ENCODE assay signal across 9 cellular contexts in the genomic region with DNA sequence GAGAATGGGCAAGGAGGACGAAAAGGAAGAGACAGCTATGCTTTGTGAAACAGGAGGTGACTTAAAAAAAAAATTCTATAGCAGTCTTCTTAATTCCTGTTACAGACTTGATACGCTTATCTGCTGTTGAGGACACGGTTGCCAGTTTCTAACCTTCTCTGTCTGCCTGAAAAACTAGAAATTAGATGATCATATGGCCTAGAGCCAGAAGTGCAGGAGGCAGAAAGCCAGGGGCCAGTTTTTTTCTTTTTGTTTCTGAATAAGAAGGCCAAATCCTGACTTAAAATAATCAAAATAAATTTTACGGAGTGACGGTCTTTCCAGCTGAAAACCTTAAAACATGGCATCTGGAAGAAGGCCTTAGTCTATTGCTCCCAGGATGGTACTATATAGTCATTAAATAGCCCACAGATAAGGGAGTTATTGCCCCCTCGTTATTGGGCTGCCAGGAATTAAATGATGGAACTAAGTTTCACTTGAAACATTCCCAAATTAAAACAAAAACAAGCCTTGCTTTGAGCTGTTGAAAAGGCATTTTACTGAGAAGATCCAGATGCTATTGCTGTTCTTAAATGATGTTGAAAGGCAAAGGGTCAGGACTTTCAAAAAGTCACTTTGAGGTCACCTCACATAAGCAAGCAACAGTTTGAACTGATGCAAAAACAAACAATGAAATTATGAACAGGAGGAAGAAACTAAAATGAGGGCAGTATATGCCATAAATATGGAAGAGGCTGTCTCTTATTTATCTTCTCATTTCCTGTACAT. TPM values are rescaled to one million over a fixed set of nuclear protein-coding genes. Genes with fewer than 3 reads are reported as not detected.
DNase-seq lines count a peak whose midpoint lies in the region; ATAC-seq, FAIRE-seq and TF ChIP-seq lines count a peak whose summit lies in the region.
"Had no signal": no experiment of that assay in that cellular context is flagged by ENCODE, and none has a peak within 500 bp of the region (broad histone marks: within the 10 kb centered on the region; RNA-seq: fewer than 3 reads in every experiment).

No MANE protein-coding gene starts in this region.

- peak overlapping the region; percentile 68; the same call in 1 of the 2 replicates for H3K9ac ChIP-seq in HUES64 (ENCODE audit: low read depth, low read length)

- 83% methylated on average over 6 of the region's 6 CpGs for WGBS in A549 (ENCODE audit: missing lambda C conversion rate)
- WGBS in HUES64: 80% methylated on average over 5 of the region's 6 CpGs

- POLR2A ChIA-PET in A549 (lab: Yijun Ruan, JAX): no interaction called here

- no peaks in the 10 kb centered on the region for H3K27me3 ChIP-seq in HUES64 (ENCODE audit: insufficient read depth, low read length)
- no peaks in the 10 kb centered on the region for H3K27me3 ChIP-seq in bronchial epithelial cell (ENCODE audit: control insufficient read depth, insufficient read depth, low read length)

- H3K27ac Mint-ChIP-seq in mesothelial cell of epicardium: peak overlapping the region; percentile 95

- H3K36me3 ChIP-seq in HUES64 (ENCODE audit: insufficient read depth, low read length): peaks cover 16% of the 10 kb centered on the region
- peaks cover under 1% of the 10 kb centered on the region for H3K36me3 ChIP-seq in bronchial epithelial cell (ENCODE audit: control insufficient read depth, insufficient read depth, low read length)

- FAIRE-seq in A549 (lab: Jason Lieb, UNC) (no peak), bronchial epithelial cell (lab: Jason Lieb, UNC) (no peak)

- H3K27ac ChIP-seq in A549 (peak overlapping the region; percentile 59 to 81), HUES64 (ENCODE audit: low read depth, low read length) (no peak overlapping the region)

- TF ChIP-seq CTCF in A549 (IDR thresholded peaks at IDR 0.05) (no peak), bronchial epithelial cell (IDR thresholded peaks at IDR 0.05; ENCODE audit: insufficient read depth, low read length, severe bottlenecking) (no peak), mesothelial cell of epicardium (IDR thresholded peaks at IDR 0.05; ENCODE audit: unreplicated experiment) (no peak)

- H3K4me1 ChIP-seq in A549: peaks cover 24% of the 10 kb centered on the region
- peaks cover 25% of the 10 kb centered on the region for H3K4me1 ChIP-seq in HUES64 (ENCODE audit: insufficient read depth, low read length)

- no peak for TF ChIP-seq POLR2A in A549 (IDR thresholded peaks at IDR 0.05; ENCODE audit: low read length)

- H3K9me3 Mint-ChIP-seq in mesothelial cell of epicardium: no peaks in the 10 kb centered on the region

- DNase-seq in A549 (ENCODE audit: low read depth in 1 of 2, low spot score in 1 of 2) (no peak), bronchial epithelial cell (ENCODE audit: low read depth) (no peak), mesothelial cell of epicardium (ENCODE audit: low spot score in 2 of 2, unreplicated experiment in 2 of 2) (no peak), HuH-7 (ENCODE audit: low spot score) (no peak), SIG-M5 (lab: John Stamatoyannopoulos, UW) (no peak), islet precursor cell (no peak), NCI-H748 treated with DMSO at 0.1 percent for 48 hours (lab: John Stamatoyannopoulos, UW) (no peak)
- DNase-seq: effector CD4-positive, alpha-beta T cell had no signal

- peak overlapping the region; percentile 80 for H3K4me3 Mint-ChIP-seq in mesothelial cell of epicardium

- no peaks in the 10 kb centered on the region for H3K9me3 ChIP-seq in A549
- H3K9me3 ChIP-seq in HUES64 (ENCODE audit: insufficient read depth, low read depth, low read length): no peaks in the 10 kb centered on the region

- H3K4me2 ChIP-seq in A549: peak overlapping the region; percentile 99

- no peak for TF ChIP-seq EP300 in A549 (IDR thresholded peaks at IDR 0.05)

- H3K4me1 Mint-ChIP-seq in mesothelial cell of epicardium: peaks cover 28% of the 10 kb centered on the region

- no peaks in the 10 kb centered on the region for H3K27me3 Mint-ChIP-seq in mesothelial cell of epicardium (ENCODE audit: low read depth)

- CTCF ChIA-PET in A549 (lab: Yijun Ruan, JAX): no interaction called here

- H3K4me3 ChIP-seq in A549 (peak overlapping the region; percentile 72), HUES64 (ENCODE audit: low read length) (peak overlapping the region; percentile 80), bronchial epithelial cell (ENCODE audit: low read depth, low read length) (peak overlapping the region; percentile 58)

- TF ChIP-seq RAD21 in A549 (conservative IDR thresholded peaks at IDR 0.05 in 1 of 2, IDR thresholded peaks at IDR 0.05 in 1 of 2): no peak

- peaks cover 4% of the 10 kb centered on the region for H3K36me3 Mint-ChIP-seq in mesothelial cell of epicardium

- no peak for ATAC-seq in A549

TF ChIP-seq in A549, 52 proteins besides CTCF, POLR2A, EP300 and RAD21:
- TF ChIP-seq, protein P1, sequence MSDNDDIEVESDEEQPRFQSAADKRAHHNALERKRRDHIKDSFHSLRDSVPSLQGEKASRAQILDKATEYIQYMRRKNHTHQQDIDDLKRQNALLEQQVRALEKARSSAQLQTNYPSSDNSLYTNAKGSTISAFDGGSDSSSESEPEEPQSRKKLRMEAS (IDR thresholded peaks at IDR 0.05): no peak
- TF ChIP-seq PHF8 (IDR thresholded peaks at IDR 0.05; ENCODE audit: borderline replicate concordance, low read depth): no peak
- no peak for TF ChIP-seq NFE2L2 (conservative IDR thresholded peaks at IDR 0.05; ENCODE audit: low read length)
- no peak for TF ChIP-seq FOXS1 (CRISPR knock-in tag; IDR thresholded peaks at IDR 0.05)

RNA-seq across cellular contexts. Expression of gene AMMECR1L, which starts 1.9 kb away (rescaled TPM):
- 23.0 and 23.6 TPM in 2 replicates for polyA plus RNA-seq in A549 (2011; rRNA removed)
- polyA plus RNA-seq in A549 (2012; cell fraction: cytosol; rRNA removed): 10.5 and 11.2 TPM in 2 replicates
- 11.7 and 20.3 TPM in 2 replicates for polyA plus RNA-seq in A549 (2012; cell fraction: nucleus; rRNA removed)
- polyA plus RNA-seq in A549 (2017; fragmentation: RNase III; extraction: RNeasy Plus Mini Kit Qiagen cat#74134 plus additional on column Dnase treatment): 15.5 to 15.9 TPM (median 15.6 TPM) in 3 replicates
- 23.3 and 25.2 TPM in 2 replicates for polyA minus RNA-seq in A549 (2011; rRNA and poly(A)+ RNA removed)
- polyA plus RNA-seq in HUES64 (2013, experiment 1 of 2): 13.8 TPM
- polyA plus RNA-seq in HUES64 (2013, experiment 2 of 2): 15.0 TPM
- total RNA-seq in bronchial epithelial cell: 31.6 and 32.5 TPM in 2 replicates
- total RNA-seq in mesothelial cell of epicardium: 23.1 to 24.6 TPM (median 24.1 TPM) in 3 replicates

RNA-seq across cellular contexts. Expression of gene POLR2D, which starts 29.7 kb away (rescaled TPM):
- 27.0 and 33.9 TPM in 2 replicates for polyA plus RNA-seq in A549 (2011; rRNA removed)
- 18.6 and 24.6 TPM in 2 replicates for polyA plus RNA-seq in A549 (2012; cell fraction: cytosol; rRNA removed)
- 5.7 and 11.5 TPM in 2 replicates for polyA plus RNA-seq in A549 (2012; cell fraction: nucleus; rRNA removed)
- 33.8 to 39.5 TPM (median 35.7 TPM) in 3 replicates for polyA plus RNA-seq in A549 (2017; fragmentation: RNase III; extraction: RNeasy Plus Mini Kit Qiagen cat#74134 plus additional on column Dnase treatment)
- polyA minus RNA-seq in A549 (2011; rRNA and poly(A)+ RNA removed): 24.3 and 25.3 TPM in 2 replicates
- polyA plus RNA-seq in HUES64 (2013, experiment 1 of 2): 50.6 TPM
- polyA plus RNA-seq in HUES64 (2013, experiment 2 of 2): 48.9 TPM
- total RNA-seq in bronchial epithelial cell: 22.5 and 24.2 TPM in 2 replicates
- 32.9 to 34.7 TPM (median 34.1 TPM) in 3 replicates for total RNA-seq in mesothelial cell of epicardium
